Comparison of ENCODE assay signal across 8 cellular contexts in genomic region chr3:149512073-149512782, GRCh38. TPM values are rescaled to one million over a fixed set of nuclear protein-coding genes. Genes with fewer than 3 reads are reported as not detected.
DNase-seq lines count a peak whose midpoint lies in the region; ATAC-seq and TF ChIP-seq lines count a peak whose summit lies in the region.

No MANE protein-coding gene starts in this region.

- H3K4me1 ChIP-seq in cardiac muscle cell (ENCODE audit: low read depth) = no peaks in the 10 kb centered on the region

- TF ChIP-seq CTCF in cardiac muscle cell (IDR thresholded peaks at IDR 0.05; ENCODE audit: low read depth, low read length) = peak; percentile 71

- no peaks in the 10 kb centered on the region for H3K9me3 ChIP-seq in cardiac muscle cell (ENCODE audit: low read depth)

- peaks cover 3% of the 10 kb centered on the region for H3K27me3 ChIP-seq in cardiac muscle cell

- DNase-seq in DMS 273 (lab: John Stamatoyannopoulos, UW; ENCODE audit: unreplicated experiment) = peak; percentile 87
- DNase-seq in NCI-H345 (lab: John Stamatoyannopoulos, UW) = peak; percentile 55
- peak; percentile 43 to 47 for DNase-seq in activated T-cell treated with anti-CD3 and anti-CD28 coated beads, Interleukin-2, amount 50 U/mL, for 48 hours
- peak; percentile 75 to 78 for DNase-seq in cardiac muscle cell (ENCODE audit: low read depth in 1 of 2, low spot score in 1 of 2)
- peak in 9 of 10 donors; percentile 42 to 93 (median 65) for DNase-seq in posterior cingulate gyrus
- DNase-seq in GOT3 (lab: John Stamatoyannopoulos, UW) = no peak

- peaks cover 2% of the 10 kb centered on the region for H3K36me3 ChIP-seq in cardiac muscle cell

- ATAC-seq in GM19035 (IDR thresholded peaks at IDR 0.05; ENCODE audit: unreplicated experiment) = peak; percentile 80
- peak; percentile 73 for ATAC-seq in HG03135 (IDR thresholded peaks at IDR 0.05; ENCODE audit: unreplicated experiment)

- intact Hi-C loops in posterior cingulate gyrus (cut with DNase I) = loop anchor here (2.0 kb wide), 1 partner anchor 205 kb away; no protein-coding TSS in a partner anchor

- H3K27ac ChIP-seq in cardiac muscle cell = no peak overlapping the region

- H3K4me3 ChIP-seq in cardiac muscle cell = no peak overlapping the region

RNA-seq across cellular contexts. Expression of gene TM4SF4, which starts 37.7 kb away (rescaled TPM):
- not detected in 2 replicates for total RNA-seq in cardiac muscle cell
- polyA plus RNA-seq in cardiac muscle cell = 0.46 TPM in 1 of 2 replicates, not detected in the other
